Comparison of ENCODE assay signal across 22 cellular contexts in genomic region chr2:6876299-6876698, GRCh38. TPM values are rescaled to one million over a fixed set of nuclear protein-coding genes. Genes with fewer than 3 reads are reported as not detected.
"Had no signal": no experiment of that assay in that cellular context is flagged by ENCODE, and none has a peak within 500 bp of the region (broad histone marks: within the 10 kb centered on the region; RNA-seq: fewer than 3 reads in every experiment).

No MANE protein-coding gene starts in this region.

- H3K27ac Mint-ChIP-seq: activated naive CD4-positive, alpha-beta T cell treated with anti-CD3 and anti-CD28 coated beads, Interleukin-2, amount 50 U/mL, for 72 hours; activated T-helper 1 cell treated with anti-CD3 and anti-CD28 coated beads, Interleukin-12 subunit alpha, Interleukin-12 subunit beta, Interleukin-2, Interleukin-4 antibody, amounts not matched to agents 30 ng/mL and 10 ng/mL and 1 ng/mL, durations not matched to agents 14 hours and 24 hours and 36 hours; brain; stimulated activated effector memory CD8-positive, alpha-beta T cell treated with anti-CD3 and anti-CD28 coated beads, Interleukin-12 subunit alpha, Interleukin-12 subunit beta, amount 100 ng/mL, for 72 hours had no signal

- H3K27me3 ChIP-seq: dorsolateral prefrontal cortex, hepatocyte, pancreas, right lobe of liver, stomach had no signal

- DNase-seq: activated CD4-positive, alpha-beta T cell treated with anti-CD3 and anti-CD28 coated beads, Interleukin-2, amount 50 U/mL, for 1 hour; activated gamma-delta T cell treated with Interleukin-2 at 50 U/mL for 16 hours; activated T-cell treated with anti-CD3 and anti-CD28 coated beads for 4 hours; anterior cingulate cortex; caudate nucleus; dorsolateral prefrontal cortex; foreskin fibroblast; left colon; natural killer cell; pancreas; right lobe of liver; stimulated activated CD4-positive, alpha-beta T cell treated with anti-CD3 and anti-CD28 coated beads, Interleukin-4, amount 100 ng/mL, for 1 hour; stomach; T1000; trophoblast cell had no signal

- H3K36me3 ChIP-seq: pancreas, right lobe of liver, stomach had no signal

- H3K27ac ChIP-seq: hepatocyte had no signal

- H3K36me3 Mint-ChIP-seq: brain; natural killer cell; stimulated activated effector memory CD8-positive, alpha-beta T cell treated with anti-CD3 and anti-CD28 coated beads, Interleukin-12 subunit alpha, Interleukin-12 subunit beta, amount 100 ng/mL, for 72 hours had no signal

- H3K9me3 ChIP-seq: pancreas, right lobe of liver had no signal

- H3K4me3 Mint-ChIP-seq: brain had no signal

- H3K4me3 ChIP-seq: hepatocyte, lung, smooth muscle cell had no signal

- ATAC-seq: activated naive CD4-positive, alpha-beta T cell treated with anti-CD3 and anti-CD28 coated beads, Interleukin-2, amount 50 U/mL, for 72 hours; left colon; natural killer cell; pancreas; stimulated activated effector memory CD8-positive, alpha-beta T cell treated with anti-CD3 and anti-CD28 coated beads, Interleukin-12 subunit alpha, Interleukin-12 subunit beta, amount 100 ng/mL, for 72 hours had no signal

- H3K27me3 Mint-ChIP-seq: brain had no signal

RNA-seq across cellular contexts. Expression of gene RSAD2, which starts 1.3 kb away (rescaled TPM):
- total RNA-seq: smooth muscle cell had no signal
- polyA plus RNA-seq: smooth muscle cell had no signal
